In the genomic region with DNA sequence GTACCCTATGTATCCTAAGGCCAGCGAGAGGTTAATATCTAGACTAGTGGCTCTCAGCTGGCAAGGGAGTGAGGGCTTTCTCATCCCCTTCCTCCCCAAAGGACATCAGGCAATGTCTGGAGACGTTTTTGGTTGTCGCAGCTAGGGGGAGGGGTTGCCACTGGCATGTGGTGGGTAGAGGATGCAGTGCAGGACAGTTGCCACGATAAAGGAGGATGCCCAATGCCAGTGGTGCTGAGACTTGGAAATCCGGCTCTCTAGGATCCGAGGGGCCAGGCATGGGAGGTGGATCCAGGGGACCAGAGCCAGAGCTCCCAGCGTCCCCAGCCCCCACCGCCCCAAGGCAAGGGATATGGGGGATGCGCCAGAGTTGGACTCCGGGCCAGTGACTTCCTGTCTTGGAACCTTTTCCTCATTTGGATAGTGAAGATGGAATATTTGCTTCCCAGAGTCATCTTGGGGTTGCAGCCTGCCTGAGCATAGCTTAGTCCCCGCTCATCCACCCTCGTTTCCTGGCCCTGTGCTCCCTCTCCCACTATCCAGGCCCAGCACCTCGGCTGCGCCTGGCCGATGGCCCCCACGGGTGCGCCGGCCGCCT, we compare ENCODE assay signal across 20 cellular contexts. TPM values are rescaled to one million over a fixed set of nuclear protein-coding genes. Genes with fewer than 3 reads are reported as not detected.
A peak's percentile ranks its signal among the peaks of the same experiment; 100 is the strongest.
DNase-seq lines count a peak whose midpoint lies in the region; ATAC-seq and TF ChIP-seq lines count a peak whose summit lies in the region.
"Had no signal": no experiment of that assay in that cellular context is flagged by ENCODE, and none has a peak within 500 bp of the region (broad histone marks: within the 10 kb centered on the region; RNA-seq: fewer than 3 reads in every experiment).

No MANE protein-coding gene starts in this region.

- H3K36me3 ChIP-seq in BJ (ENCODE audit: control insufficient read depth, insufficient read depth, low read length) (peaks cover 6% of the 10 kb centered on the region), skeletal muscle tissue (ENCODE audit: control insufficient read depth in 3 of 3, insufficient read depth in 3 of 3, low read length in 3 of 3) (no peaks in the 10 kb centered on the region), smooth muscle cell (ENCODE audit: low read depth) (no peaks in the 10 kb centered on the region)

- no peak overlapping the region for H3K4me2 ChIP-seq in smooth muscle cell

- no peaks in the 10 kb centered on the region for H3K9me3 ChIP-seq in right cardiac atrium (ENCODE audit: control insufficient read depth, low read length)
- no peaks in the 10 kb centered on the region for H3K9me3 ChIP-seq in skeletal muscle tissue (ENCODE audit: control insufficient read depth in 3 of 3, low read length in 3 of 3)
- no peaks in the 10 kb centered on the region for H3K9me3 ChIP-seq in smooth muscle cell (replicated peaks; ENCODE audit: low read depth)

- H3K27ac ChIP-seq in right cardiac atrium (ENCODE audit: low read length) = peak overlapping the region; percentile 58
- peak overlapping the region; percentile 68 for H3K27ac ChIP-seq in skeletal muscle tissue (ENCODE audit: low read depth, low read length)
- no peak overlapping the region for H3K27ac ChIP-seq in smooth muscle cell (ENCODE audit: low read depth)

- no peaks in the 10 kb centered on the region for H3K4me1 ChIP-seq in right cardiac atrium (ENCODE audit: control insufficient read depth, insufficient read depth, low read length)
- H3K4me1 ChIP-seq in skeletal muscle tissue (ENCODE audit: control insufficient read depth in 3 of 3, insufficient read depth in 3 of 3, low read length in 3 of 3) = peaks cover 6 to 13% (median 12%) of the 10 kb centered on the region in 3 donors
- H3K4me1 ChIP-seq in smooth muscle cell (ENCODE audit: low read depth) = peaks cover 4% of the 10 kb centered on the region

- no peaks in the 10 kb centered on the region for H3F3A ChIP-seq in smooth muscle cell (ENCODE audit: low read depth)

- ATAC-seq in right cardiac atrium (peak; percentile 9 to 10), HG02970 (IDR thresholded peaks at IDR 0.05; ENCODE audit: low FRiP score, unreplicated experiment) (no peak)

- H4K20me1 ChIP-seq in smooth muscle cell (ENCODE audit: low read depth) = no peaks in the 10 kb centered on the region

- POLR2A ChIA-PET in BJ (lab: Charles Lee) = interaction anchor here (0.6 to 0.7 kb wide), 2 partner anchors 11 to 352 kb away, joined by 10 to 11 read pairs; no protein-coding TSS in a partner anchor

- TF ChIP-seq CTCF in BJ (IDR thresholded peaks at IDR 0.05; ENCODE audit: insufficient read depth, low read depth, low read length) (no peak), WI38 (IDR thresholded peaks at IDR 0.05; ENCODE audit: low read depth, low read length) (no peak), smooth muscle cell (IDR thresholded peaks at IDR 0.05; ENCODE audit: borderline replicate concordance, insufficient read depth, poor library complexity, severe bottlenecking) (no peak)

- H2AFZ ChIP-seq in smooth muscle cell (ENCODE audit: low read depth) = no peak overlapping the region

- no peaks in the 10 kb centered on the region for H3K79me2 ChIP-seq in smooth muscle cell (ENCODE audit: low read depth)

- H3K9ac ChIP-seq in skeletal muscle tissue (ENCODE audit: low read depth in 1 of 3, low read length in 3 of 3) = peak overlapping the region in 2 of 3 donors; percentile 32 to 60
- H3K9ac ChIP-seq in smooth muscle cell (ENCODE audit: low read depth) = no peak overlapping the region

- CTCF ChIA-PET in BJ (lab: Yijun Ruan, JAX) = interaction anchor here (1.3 to 10.9 kb wide), 5 partner anchors 11 to 352 kb away, joined by 4 to 106 read pairs (median 5); partner anchors contain the start of gene ZNF628

- 24% methylated on average over 19 of the region's 19 CpGs for WGBS in right cardiac atrium
- WGBS in smooth muscle cell (ENCODE audit: low lambda C conversion rate) = 75% methylated on average over 19 of the region's 19 CpGs

- intact Hi-C loops in right cardiac atrium (cut with DNase I) = no loop called here

- DNase-seq in BJ (ENCODE audit: low read depth) (no peak), right cardiac atrium (peak in 2 of 3 donors; percentile 72 to 76), smooth muscle cell (lab: John Stamatoyannopoulos, UW; ENCODE audit: unreplicated experiment) (no peak), GM19238 (ENCODE audit: insufficient read length, low spot score) (no peak)
- DNase-seq in stimulated activated CD4-positive, alpha-beta T cell treated with anti-CD3 and anti-CD28 coated beads, Interleukin-4, amount 100 ng/mL, for 24 hours = no peak
- DNase-seq: activated CD4-positive, alpha-beta memory T cell treated with anti-CD3 and anti-CD28 coated beads, Interleukin-2, amount 10 ng/mL, durations not matched to agents 7 days and 5 days; C1 segment of cervical spinal cord; DMS79; NCI-H187; SHP77 treated with DMSO at 0.1 percent for 48 hours; T1000 had no signal

- H3K27me3 ChIP-seq in BJ (ENCODE audit: control insufficient read depth, insufficient read depth, low read length) (no peaks in the 10 kb centered on the region), right cardiac atrium (ENCODE audit: control insufficient read depth, insufficient read depth) (no peaks in the 10 kb centered on the region), skeletal muscle tissue (ENCODE audit: control insufficient read depth in 3 of 3, insufficient read depth in 3 of 3, low read length in 3 of 3) (peaks cover 9 to 35% (median 24%) of the 10 kb centered on the region in 3 donors), smooth muscle cell (ENCODE audit: low read depth) (no peaks in the 10 kb centered on the region)

- H3K4me3 ChIP-seq in BJ (ENCODE audit: low read depth, low read length) = peak overlapping the region; percentile 39
- H3K4me3 ChIP-seq in WI38 (ENCODE audit: low read depth, low read length) = peak overlapping the region; percentile 17; the same call in 1 of the 2 replicates
- peak overlapping the region; percentile 8 for H3K4me3 ChIP-seq in right cardiac atrium (ENCODE audit: low read length)
- no peak overlapping the region for H3K4me3 ChIP-seq in skeletal muscle tissue (ENCODE audit: low read length in 3 of 3)
- H3K4me3 ChIP-seq in smooth muscle cell = no peak overlapping the region

RNA-seq across cellular contexts. Expression of gene SSC5D, which starts 4.9 kb away (rescaled TPM):
- polyA plus RNA-seq in BJ (2011; rRNA removed) (5.5 and 8.2 TPM in 2 replicates), right cardiac atrium (4.4 TPM), smooth muscle cell (11.2 and 13.6 TPM in 2 replicates)
- polyA minus RNA-seq in BJ (2011; rRNA and poly(A)+ RNA removed) = 11.0 and 37.8 TPM in 2 replicates
- total RNA-seq in right cardiac atrium (10 to 100 TPM in 1 of 4 donors, 1 to 10 TPM in 3; 6.8 to 10.2 (median 8.1) TPM), skeletal muscle tissue (17.7 TPM), smooth muscle cell (3.0 and 3.8 TPM in 2 replicates)

RNA-seq across cellular contexts. Expression of gene NAT14, which starts 8.2 kb away (rescaled TPM):
- 20.4 and 34.8 TPM in 2 replicates for polyA plus RNA-seq in BJ (2011; rRNA removed)
- polyA minus RNA-seq in BJ (2011; rRNA and poly(A)+ RNA removed) = 8.6 and 10.6 TPM in 2 replicates
- 10 to 100 TPM; 13.6 to 20.8 (median 15.0) TPM for total RNA-seq in right cardiac atrium
- 15.8 TPM for polyA plus RNA-seq in right cardiac atrium
- total RNA-seq in skeletal muscle tissue = 8.4 TPM
- 14.3 and 17.3 TPM in 2 replicates for total RNA-seq in smooth muscle cell
- polyA plus RNA-seq in smooth muscle cell = 67.5 and 72.1 TPM in 2 replicates

RNA-seq across cellular contexts. Expression of gene ZNF628, which starts 16.7 kb away (rescaled TPM):
- polyA plus RNA-seq in BJ (2011; rRNA removed) (0.36 and 0.48 TPM in 2 replicates), right cardiac atrium (7.7 TPM), smooth muscle cell (1.3 and 2.0 TPM in 2 replicates)
- 0.47 and 0.62 TPM in 2 replicates for polyA minus RNA-seq in BJ (2011; rRNA and poly(A)+ RNA removed)
- total RNA-seq in right cardiac atrium (1 to 10 TPM; 5.6 to 8.1 (median 6.7) TPM), skeletal muscle tissue (0.52 TPM), smooth muscle cell (2.4 and 2.6 TPM in 2 replicates)

RNA-seq across cellular contexts. Expression of gene C19orf85, which starts 28.6 kb away (rescaled TPM):
- polyA plus RNA-seq in BJ (2011; rRNA removed) (not detected in 2 replicates), right cardiac atrium (not detected), smooth muscle cell (not detected in 2 replicates)
- polyA minus RNA-seq in BJ (2011; rRNA and poly(A)+ RNA removed) = not detected in 2 replicates
- total RNA-seq in right cardiac atrium (not detected), skeletal muscle tissue (not detected), smooth muscle cell (not detected in 2 replicates)
- total RNA-seq: activated CD4-positive, alpha-beta memory T cell treated with anti-CD3 and anti-CD28 coated beads, Interleukin-2, amount 10 ng/mL, durations not matched to agents 7 days and 5 days; activated T-helper 2 cell treated with anti-CD3 and anti-CD28 coated beads, Interferon-gamma antibody, Interleukin-2, Interleukin-4, amounts not matched to agents 10 μg/mL and 5 μg/mL and 100 μg/mL, durations not matched to agents 14 hours and 24 hours and 36 hours; glomerular endothelial cell; kidney epithelial cell; LHCN-M2; neural crest cell; ureter had no signal

RNA-seq across cellular contexts. Expression of gene ISOC2, which starts 31.7 kb away (rescaled TPM):
- polyA plus RNA-seq in BJ (2011; rRNA removed) (93.8 and 123 TPM in 2 replicates), right cardiac atrium (111 TPM), smooth muscle cell (37.3 and 61.4 TPM in 2 replicates)
- polyA minus RNA-seq in BJ (2011; rRNA and poly(A)+ RNA removed) = 19.8 and 31.8 TPM in 2 replicates
- total RNA-seq in right cardiac atrium (10 to 100 TPM; 49.6 to 73.9 (median 62.0) TPM), skeletal muscle tissue (25.1 TPM), smooth muscle cell (47.3 and 56.5 TPM in 2 replicates)

Comparison
In these comparisons a context has a peak if more than half of its experiments do, and no peak if none do; other contexts are left out.
1. DNase-seq: peak in right cardiac atrium (2 of 3); none in BJ (single experiment), smooth muscle cell (single experiment), GM19238 (single experiment) and stimulated activated CD4-positive, alpha-beta T cell treated with anti-CD3 and anti-CD28 coated beads, Interleukin-4, amount 100 ng/mL, for 24 hours (single experiment).
2. H3K4me3 ChIP-seq: peak in BJ (single experiment), WI38 (single experiment) and right cardiac atrium (single experiment); none in skeletal muscle tissue (0 of 3) and smooth muscle cell (single experiment).